ENCODE assay signal across 9 cellular contexts in genomic region chr3:187739125-187739560, GRCh38. TPM values are rescaled to one million over a fixed set of nuclear protein-coding genes. Genes with fewer than 3 reads are reported as not detected.
DNase-seq lines count a peak whose midpoint lies in the region; ATAC-seq, FAIRE-seq and TF ChIP-seq lines count a peak whose summit lies in the region.
"Had no signal": no experiment of that assay in that cellular context is flagged by ENCODE, and none has a peak within 500 bp of the region (broad histone marks: within the 10 kb centered on the region; RNA-seq: fewer than 3 reads in every experiment).

No MANE protein-coding gene starts in this region.

- no peaks in the 10 kb centered on the region for H3K9me3 Mint-ChIP-seq in T-helper 2 cell treated with Interferon-gamma antibody and Interleukin-4, amounts not matched to agents 5 μg/mL and 100 μg/mL, for 36 hours
- no peaks in the 10 kb centered on the region for H3K9me3 Mint-ChIP-seq in type B pancreatic cell

- TF ChIP-seq CTCF in DND-41 (IDR thresholded peaks at IDR 0.05; ENCODE audit: borderline replicate concordance, extremely low read depth, low read length, poor library complexity, severe bottlenecking), result no peak
- no peak for TF ChIP-seq CTCF in type B pancreatic cell (conservative IDR thresholded peaks at IDR 0.05)

- DNase-seq in DND-41 (no peak), type B pancreatic cell (ENCODE audit: extremely low spot score, unreplicated experiment) (no peak), GM19239 (ENCODE audit: insufficient read length, low spot score) (no peak), Ammon's horn (ENCODE audit: low spot score) (no peak)
- peak; percentile 39 for DNase-seq in T-helper 2 cell treated with Interferon-gamma antibody and Interleukin-4, amounts not matched to agents 5 μg/mL and 100 μg/mL, for 36 hours (ENCODE audit: low spot score)

- H3K36me3 Mint-ChIP-seq in T-helper 2 cell treated with Interferon-gamma antibody and Interleukin-4, amounts not matched to agents 5 μg/mL and 100 μg/mL, for 36 hours (ENCODE audit: low read depth), result peaks cover 8% of the 10 kb centered on the region
- peaks cover 7% of the 10 kb centered on the region for H3K36me3 Mint-ChIP-seq in type B pancreatic cell

- H3K4me1 ChIP-seq in DND-41 (ENCODE audit: insufficient read depth, low read length) (peaks cover 50% of the 10 kb centered on the region), duodenal mucosa (ENCODE audit: control insufficient read depth in 1 of 2, insufficient read depth in 2 of 2, low read length in 2 of 2) (peaks cover 16 to 46% of the 10 kb centered on the region in 2 donors), muscle layer of colon (ENCODE audit: insufficient read depth, low read length) (peaks cover 48% of the 10 kb centered on the region)

- no peaks in the 10 kb centered on the region; the same call in 1 of the 2 replicates for H3K36me3 ChIP-seq in DND-41 (ENCODE audit: insufficient read depth, low read length)
- H3K36me3 ChIP-seq in duodenal mucosa (ENCODE audit: control insufficient read depth in 1 of 2, insufficient read depth in 2 of 2, low read length in 2 of 2), result no peaks in the 10 kb centered on the region
- no peaks in the 10 kb centered on the region for H3K36me3 ChIP-seq in muscle layer of colon (ENCODE audit: insufficient read depth, low read length)

- H3K4me1 Mint-ChIP-seq in T-helper 2 cell treated with Interferon-gamma antibody and Interleukin-4, amounts not matched to agents 5 μg/mL and 100 μg/mL, for 36 hours (ENCODE audit: low read depth), result peaks cover 41% of the 10 kb centered on the region
- H3K4me1 Mint-ChIP-seq in type B pancreatic cell (ENCODE audit: unreplicated experiment), result peaks cover 31% of the 10 kb centered on the region

- H3K4me3 ChIP-seq in DND-41 (ENCODE audit: low read depth in 1 of 2, low read length in 2 of 2) (peak overlapping the region; percentile 54 to 75; a peak in 3 of 4 replicates), duodenal mucosa (ENCODE audit: low read depth in 1 of 2, low read length in 2 of 2) (peak overlapping the region; percentile 91 to 93), muscle layer of colon (ENCODE audit: low read depth in 1 of 2, low read length in 2 of 2) (peak overlapping the region; percentile 23 to 76)

- H3K27me3 ChIP-seq in DND-41 (ENCODE audit: insufficient read depth, low read length, poor library complexity), result no peaks in the 10 kb centered on the region
- no peaks in the 10 kb centered on the region for H3K27me3 ChIP-seq in duodenal mucosa (ENCODE audit: control insufficient read depth in 1 of 2, insufficient read depth in 2 of 2, low read length in 2 of 2)
- no peaks in the 10 kb centered on the region for H3K27me3 ChIP-seq in muscle layer of colon (ENCODE audit: control insufficient read depth in 1 of 2, insufficient read depth in 2 of 2, low read length in 2 of 2)

- H3K27ac Mint-ChIP-seq in T-helper 2 cell treated with Interferon-gamma antibody and Interleukin-4, amounts not matched to agents 5 μg/mL and 100 μg/mL, for 36 hours, result peak overlapping the region; percentile 100
- peak overlapping the region; percentile 87 for H3K27ac Mint-ChIP-seq in type B pancreatic cell

- no peaks in the 10 kb centered on the region for H4K20me1 ChIP-seq in DND-41 (ENCODE audit: insufficient read depth, low read length)

- H3K79me2 ChIP-seq in DND-41 (ENCODE audit: insufficient read depth, low read length), result peaks cover 37% of the 10 kb centered on the region

- H3K9me3 ChIP-seq in DND-41 (ENCODE audit: insufficient read depth, low read length, severe bottlenecking) (no peaks in the 10 kb centered on the region), duodenal mucosa (ENCODE audit: control insufficient read depth in 1 of 2, low read length in 2 of 2) (no peaks in the 10 kb centered on the region), muscle layer of colon (ENCODE audit: low read length) (no peaks in the 10 kb centered on the region)

- no peak for FAIRE-seq in GM19239 (lab: Jason Lieb, UNC)

- ATAC-seq in DND-41 (ENCODE audit: insufficient read depth, low read depth), result no peak
- no peak for ATAC-seq in GM21717 (IDR thresholded peaks at IDR 0.05; ENCODE audit: unreplicated experiment)

- H3K27ac ChIP-seq in DND-41 (ENCODE audit: low read length), result peak overlapping the region; percentile 99
- H3K27ac ChIP-seq in duodenal mucosa (ENCODE audit: low read depth, low read length), result peak overlapping the region; percentile 73
- H3K27ac ChIP-seq in muscle layer of colon (ENCODE audit: low read depth, low read length), result peak overlapping the region; percentile 100

- peak overlapping the region; percentile 89 for H3K4me2 ChIP-seq in DND-41 (ENCODE audit: insufficient read depth, low read length)

- H3K9ac ChIP-seq in DND-41 (ENCODE audit: low read depth, low read length) (peak overlapping the region; percentile 99), duodenal mucosa (ENCODE audit: low read depth in 1 of 2, low read length in 2 of 2) (peak overlapping the region; percentile 75 to 90), muscle layer of colon (ENCODE audit: low read length) (peak overlapping the region; percentile 97)

- peak overlapping the region; percentile 94; the same call in 1 of the 2 replicates for H2AFZ ChIP-seq in DND-41 (ENCODE audit: low read depth, low read length)

- peaks cover 8% of the 10 kb centered on the region for H3K27me3 Mint-ChIP-seq in T-helper 2 cell treated with Interferon-gamma antibody and Interleukin-4, amounts not matched to agents 5 μg/mL and 100 μg/mL, for 36 hours (ENCODE audit: low read depth)
- peaks cover 5% of the 10 kb centered on the region for H3K27me3 Mint-ChIP-seq in type B pancreatic cell

- peak overlapping the region; percentile 96 for H3K4me3 Mint-ChIP-seq in T-helper 2 cell treated with Interferon-gamma antibody and Interleukin-4, amounts not matched to agents 5 μg/mL and 100 μg/mL, for 36 hours
- H3K4me3 Mint-ChIP-seq in type B pancreatic cell, result peak overlapping the region; percentile 97

RNA-seq across cellular contexts. Expression of gene BCL6, which starts 6.1 kb away (rescaled TPM):
- total RNA-seq in type B pancreatic cell (ENCODE audit: low replicate concordance), result 27.3 and 32.4 TPM in 2 replicates

RNA-seq across cellular contexts. Expression of gene RTP2, which starts 36.8 kb away (rescaled TPM):
- not detected in 2 replicates for total RNA-seq in type B pancreatic cell (ENCODE audit: low replicate concordance)
- total RNA-seq: lung microvascular endothelial cell had no signal
